In genomic region chr14:51328089-51328941, GRCh38 we compare ENCODE assay signal across 8 cellular contexts.
DNase-seq lines count a peak whose midpoint lies in the region; ATAC-seq and TF ChIP-seq lines count a peak whose summit lies in the region.

No MANE protein-coding gene starts in this region.

- DNase-seq in Right ventricle myocardium inferior (ENCODE audit: missing footprints), result no peak
- DNase-seq in cardiac septum (ENCODE audit: low spot score), result no peak
- DNase-seq in chondrocyte (ENCODE audit: low spot score), result no peak
- no peak for DNase-seq in GM19238 (ENCODE audit: insufficient read length, low spot score)
- DNase-seq in activated effector memory CD4-positive, alpha-beta T cell treated with anti-CD3 and anti-CD28 coated beads, Interleukin-2, amount 50 U/mL, for 16 hours, result no peak
- DNase-seq in GM10248 (ENCODE audit: extremely low spot score), result no peak

- H3K27me3 Mint-ChIP-seq in chondrocyte (ENCODE audit: low read depth), result no peaks in the 10 kb centered on the region

- POLR2A ChIA-PET in GM10248 (lab: Yijun Ruan, JAX), result no interaction called here

- no peaks in the 10 kb centered on the region for H3K9me3 Mint-ChIP-seq in chondrocyte (ENCODE audit: low read depth)

- H3K9me3 ChIP-seq in neuron (ENCODE audit: low read length), result no peaks in the 10 kb centered on the region

- peaks cover 10% of the 10 kb centered on the region for H3K4me1 ChIP-seq in neuron (ENCODE audit: insufficient read depth, low read length)

- H3K36me3 ChIP-seq in neuron (ENCODE audit: insufficient read depth, low read length), result no peaks in the 10 kb centered on the region

- peak overlapping the region; percentile 78 for H3K27ac Mint-ChIP-seq in chondrocyte (ENCODE audit: unreplicated experiment)

- peaks cover 3% of the 10 kb centered on the region for H3K36me3 Mint-ChIP-seq in chondrocyte (ENCODE audit: low read depth)

- intact Hi-C loops in Right ventricle myocardium inferior (cut with DNase I), result no loop called here
- intact Hi-C loops in cardiac septum (cut with DNase I), result no loop called here

- H2AFZ ChIP-seq in neuron (ENCODE audit: low read depth, low read length), result peak overlapping the region; percentile 35

- no peak overlapping the region for H3K4me3 ChIP-seq in neuron (ENCODE audit: low read length)

- H3K27me3 ChIP-seq in neuron (ENCODE audit: insufficient read depth, low read length), result no peaks in the 10 kb centered on the region

- CTCF ChIA-PET in GM10248 (lab: Yijun Ruan, JAX), result no interaction called here

- H3K4me3 Mint-ChIP-seq in chondrocyte (ENCODE audit: unreplicated experiment), result no peak overlapping the region

- ATAC-seq in Right ventricle myocardium inferior, result peak; percentile 75
- ATAC-seq in GM21717 (IDR thresholded peaks at IDR 0.05; ENCODE audit: unreplicated experiment), result no peak

- peaks cover 37% of the 10 kb centered on the region for H3K4me1 Mint-ChIP-seq in chondrocyte (ENCODE audit: low read depth)

- TF ChIP-seq CTCF in chondrocyte (IDR thresholded peaks at IDR 0.05) (no peak), GM10248 (IDR thresholded peaks at IDR 0.05; ENCODE audit: control extremely low read depth, extremely low read depth, low read depth, missing control alignments) (no peak)
